23 cellular contexts compared by ENCODE assay signal in the genomic region with DNA sequence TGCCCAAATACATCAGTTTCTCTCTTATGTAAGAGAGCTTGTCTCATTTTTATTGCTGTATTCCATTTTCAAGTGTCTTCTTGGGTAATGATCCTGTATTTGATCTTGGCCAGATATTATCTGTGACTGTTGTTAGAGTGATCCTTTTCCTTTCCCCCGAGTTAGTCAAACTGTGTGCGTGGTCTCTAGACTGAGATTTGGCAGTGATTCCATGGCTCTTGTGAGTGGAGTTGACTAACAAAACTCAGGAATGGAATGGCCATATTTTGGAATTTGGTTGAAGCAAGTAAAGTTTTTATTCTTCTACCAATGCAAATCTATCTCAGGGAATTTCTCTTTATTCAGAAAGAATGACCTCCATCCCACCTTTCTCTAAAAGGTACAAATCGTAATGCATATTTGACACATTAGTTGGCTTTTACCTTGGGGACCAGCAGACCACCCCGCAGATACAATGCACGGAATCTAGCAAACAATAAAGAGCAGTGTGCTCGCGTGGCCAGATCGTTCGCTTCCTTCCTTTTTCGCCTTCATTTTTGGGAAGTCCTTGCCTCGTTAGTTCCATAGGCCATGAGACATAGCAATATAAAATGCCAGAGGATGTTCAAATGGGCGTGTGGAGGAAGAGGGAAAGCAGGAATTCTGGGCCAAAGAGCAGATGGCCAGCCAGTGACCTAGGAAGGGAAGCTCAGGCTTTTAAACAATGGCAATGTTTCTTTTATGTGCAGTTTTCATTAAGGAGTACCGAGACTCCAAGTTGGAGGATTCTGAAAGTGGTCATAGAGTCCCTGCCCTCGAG. TPM values are rescaled to one million over a fixed set of nuclear protein-coding genes. Genes with fewer than 3 reads are reported as not detected.
DNase-seq lines count a peak whose midpoint lies in the region; ATAC-seq, FAIRE-seq and TF ChIP-seq lines count a peak whose summit lies in the region.
"Had no signal": no experiment of that assay in that cellular context is flagged by ENCODE, and none has a peak within 500 bp of the region (broad histone marks: within the 10 kb centered on the region; RNA-seq: fewer than 3 reads in every experiment).

No MANE protein-coding gene starts in this region.

- TF ChIP-seq POLR2A in HepG2 (IDR thresholded peaks at IDR 0.05; ENCODE audit: insufficient read depth in 1 of 2, low read depth in 2 of 2, low read length in 2 of 2) (no peak), esophagus muscularis mucosa (IDR thresholded peaks at IDR 0.05; ENCODE audit: low read depth) (no peak)

- H3K9me3 Mint-ChIP-seq in neural crest cell = no peaks in the 10 kb centered on the region
- H3K9me3 Mint-ChIP-seq: CD4-positive, CD25-positive, alpha-beta regulatory T cell; T-helper 1 cell treated with Interleukin-12 subunit alpha and Interleukin-12 subunit beta and Interleukin-4 antibody, amounts not matched to agents 30 μg/mL and 1 μg/mL, for 36 hours had no signal

- no peak overlapping the region for H3K4me2 ChIP-seq in HepG2 (ENCODE audit: low read depth, low read length)

- H3K4me3 ChIP-seq in liver (ENCODE audit: low read depth in 1 of 3, low read length in 3 of 3) (no peak overlapping the region), HepG2 (replicated peaks in 1 of 3; ENCODE audit: insufficient read depth in 1 of 3, low read depth in 2 of 3, low read length in 3 of 3) (no peak overlapping the region), esophagus muscularis mucosa (no peak overlapping the region)
- H3K4me3 ChIP-seq: MG63, right atrium auricular region had no signal

- H3K27ac ChIP-seq in liver (ENCODE audit: low read depth in 1 of 2, low read length in 2 of 2) = peak overlapping the region in 1 of 2 donors; percentile 7
- H3K27ac ChIP-seq in HepG2 (ENCODE audit: extremely low read length, insufficient read depth, low read length) = no peak overlapping the region
- H3K27ac ChIP-seq in esophagus muscularis mucosa (replicated peaks in 1 of 4) = peak overlapping the region in 3 of 4 donors; percentile 32 to 71 (median 46)
- H3K27ac ChIP-seq: right atrium auricular region, WERI-Rb-1 had no signal

- no peaks in the 10 kb centered on the region for H3K9me3 ChIP-seq in liver (ENCODE audit: control insufficient read depth in 4 of 4, low read length in 3 of 4)
- no peaks in the 10 kb centered on the region for H3K9me3 ChIP-seq in HepG2 (ENCODE audit: low read length)
- no peaks in the 10 kb centered on the region for H3K9me3 ChIP-seq in esophagus muscularis mucosa
- H3K9me3 ChIP-seq: MG63, right atrium auricular region had no signal

- H2AFZ ChIP-seq in HepG2 (ENCODE audit: low read length) = no peak overlapping the region

- POLR2A ChIA-PET in HepG2 (lab: Yijun Ruan, JAX) = no interaction called here

- H3K27me3 Mint-ChIP-seq in neural crest cell (ENCODE audit: low read depth) = no peaks in the 10 kb centered on the region
- H3K27me3 Mint-ChIP-seq: CD4-positive, CD25-positive, alpha-beta regulatory T cell had no signal

- no TSS peak for BruUV-seq in HepG2 (replicated peaks; lab: Mats Ljungman, UMichigan)

- no peaks in the 10 kb centered on the region for H3K36me3 Mint-ChIP-seq in neural crest cell (ENCODE audit: low read depth)

- TF ChIP-seq CTCF in liver (IDR thresholded peaks at IDR 0.05; ENCODE audit: low read depth, low read length, missing input control) (no peak), HepG2 (CRISPR knock-in tag; IDR thresholded peaks at IDR 0.05) (no peak), esophagus muscularis mucosa (IDR thresholded peaks at IDR 0.05) (no peak), neural crest cell (conservative IDR thresholded peaks at IDR 0.05) (no peak)

- ATAC-seq in HepG2 (no peak), esophagus mucosa (no peak)
- ATAC-seq: HCT116 had no signal

- H4K20me1 ChIP-seq in HepG2 (ENCODE audit: insufficient read depth, low read length) = no peaks in the 10 kb centered on the region

- H3K27me3 ChIP-seq in liver (ENCODE audit: control insufficient read depth in 4 of 4, insufficient read depth in 4 of 4, low read length in 3 of 4) (no peaks in the 10 kb centered on the region), HepG2 (ENCODE audit: control insufficient read depth in 1 of 2, insufficient read depth in 2 of 2, low read length in 2 of 2) (no peaks in the 10 kb centered on the region), esophagus muscularis mucosa (no peaks in the 10 kb centered on the region)
- H3K27me3 ChIP-seq: MG63, right atrium auricular region had no signal

- H3K36me3 ChIP-seq in liver (ENCODE audit: control insufficient read depth in 4 of 4, insufficient read depth in 3 of 4, low read depth in 1 of 4, low read length in 3 of 4) (peaks cover 0 to 2% (median 0%) of the 10 kb centered on the region in 4 donors), HepG2 (replicated peaks in 1 of 2; ENCODE audit: control insufficient read depth in 1 of 2, insufficient read depth in 2 of 2, low read length in 2 of 2) (no peaks in the 10 kb centered on the region), esophagus muscularis mucosa (no peaks in the 10 kb centered on the region)
- H3K36me3 ChIP-seq: MG63, right atrium auricular region, WERI-Rb-1 had no signal

- 74% methylated on average over 14 of the region's 14 CpGs for WGBS in liver
- WGBS in HepG2 (ENCODE audit: low lambda C conversion rate) = 80% methylated on average over 14 of the region's 14 CpGs
- 68% methylated on average over 14 of the region's 14 CpGs for WGBS in esophagus muscularis mucosa

- peaks cover 38% of the 10 kb centered on the region for H3K4me1 Mint-ChIP-seq in neural crest cell

- H3K9ac ChIP-seq in liver (ENCODE audit: low read depth in 1 of 2, low read length in 2 of 2) = no peak overlapping the region
- no peak overlapping the region for H3K9ac ChIP-seq in HepG2 (ENCODE audit: insufficient read depth, low read depth, low read length)

- CTCF ChIA-PET in HepG2 (lab: Yijun Ruan, JAX; ENCODE audit: low intra/inter-chr PET ratio, low total read pairs) = no interaction called here

- TF ChIP-seq EP300 in HepG2 (IDR thresholded peaks at IDR 0.05; ENCODE audit: low read depth in 2 of 2, low read length in 2 of 2) (no peak), HepG2 (CRISPR knock-in tag; IDR thresholded peaks at IDR 0.05; ENCODE audit: borderline replicate concordance) (no peak), esophagus muscularis mucosa (IDR thresholded peaks at IDR 0.05) (no peak)

- intact Hi-C loops in HepG2 (cut with micrococcal nuclease; ENCODE audit: unreplicated experiment) = no loop called here
- intact Hi-C loops in esophagus muscularis mucosa (cut with DNase I) = no loop called here

- peaks cover 0 to 8% (median 4%) of the 10 kb centered on the region in 4 donors for H3K4me1 ChIP-seq in liver (ENCODE audit: control insufficient read depth in 4 of 4, insufficient read depth in 4 of 4, low read length in 3 of 4)
- H3K4me1 ChIP-seq in HepG2 (ENCODE audit: insufficient read depth, low read length) = 0 out of 2 replicates have a peak, but pooled peaks cover 6% of the 10 kb centered on the region
- peaks cover 77 to 100% (median 97%) of the 10 kb centered on the region in 4 donors for H3K4me1 ChIP-seq in esophagus muscularis mucosa

- in situ Hi-C loops in HepG2 (cut with HindIII; ENCODE audit: extremely low pct_ligation_motif_present, low pct_unique_long_range_greater_than_20kb) (no loop called here), ACHN (cut with HindIII; ENCODE audit: low pct_ligation_motif_present, low pct_unique_long_range_greater_than_20kb, low sequenced_read_pairs) (no loop called here)

- no peak for FAIRE-seq in HepG2 (lab: Jason Lieb, UNC)
- FAIRE-seq: frontal cortex, G401.6 had no signal

- H3K4me3 Mint-ChIP-seq in neural crest cell = no peak overlapping the region
- H3K4me3 Mint-ChIP-seq: CD4-positive, CD25-positive, alpha-beta regulatory T cell; T-helper 1 cell treated with Interleukin-12 subunit alpha and Interleukin-12 subunit beta and Interleukin-4 antibody, amounts not matched to agents 30 μg/mL and 1 μg/mL, for 36 hours had no signal

- peak overlapping the region; percentile 58 for H3K27ac Mint-ChIP-seq in neural crest cell (ENCODE audit: unreplicated experiment)
- H3K27ac Mint-ChIP-seq: T-helper 1 cell treated with Interleukin-12 subunit alpha and Interleukin-12 subunit beta and Interleukin-4 antibody, amounts not matched to agents 30 μg/mL and 1 μg/mL, for 36 hours had no signal

- no peak for DNase-seq in HepG2 (ENCODE audit: low spot score)
- no peak for DNase-seq in esophagus muscularis mucosa (ENCODE audit: extremely low spot score)
- no peak for DNase-seq in neural crest cell (ENCODE audit: low read depth, low spot score)
- DNase-seq in ACHN = no peak
- DNase-seq in germinal center (ENCODE audit: low spot score) = no peak
- no peak for DNase-seq in pons (ENCODE audit: low spot score)
- DNase-seq: activated CD4-positive, alpha-beta T cell treated with anti-CD3 and anti-CD28 coated beads, Interleukin-2, amount 50 U/mL, for 4 hours; activated naive CD4-positive, alpha-beta T cell; CD4-positive, CD25-positive, alpha-beta regulatory T cell; DMS 273 treated with DMSO at 0.1 percent for 48 hours; MG63; NCI-H82; OCI-M1; SIG-M5; stimulated activated naive CD4-positive, alpha-beta T cell; WERI-Rb-1 had no signal

- TF ChIP-seq RAD21 in liver (IDR thresholded peaks at IDR 0.05) (peak in 1 of 2 donors; percentile 23), HepG2 (CRISPR knock-in tag; IDR thresholded peaks at IDR 0.05) (no peak)

- no peaks in the 10 kb centered on the region for H3K79me2 ChIP-seq in HepG2 (ENCODE audit: insufficient read depth, low read length)

RNA-seq across cellular contexts. Expression of gene ETV6, which starts 24.4 kb away (rescaled TPM):
- 1 to 10 TPM; 4.4 to 6.2 TPM for total RNA-seq in liver
- 1 to 10 TPM; 2.0 to 2.6 TPM for polyA plus RNA-seq in liver
- 2.2 and 2.8 TPM in 2 replicates for total RNA-seq in HepG2 (2016; rRNA removed; fragmentation: Illumina TruSeq; extraction: Trizol)
- 1.0 and 1.2 TPM in 2 replicates for total RNA-seq in HepG2 (2016; cell fraction: cytosol; rRNA removed; fragmentation: Illumina TruSeq; extraction: Trizol; ENCODE audit: low read depth)
- 1.8 and 2.5 TPM in 2 replicates for total RNA-seq in HepG2 (2016; cell fraction: insoluble cytoplasmic fraction; rRNA removed; fragmentation: Illumina TruSeq; extraction: Trizol)
- 2.9 and 3.4 TPM in 2 replicates for total RNA-seq in HepG2 (2016; cell fraction: membrane; rRNA removed; fragmentation: Illumina TruSeq; extraction: Trizol)
- 3.9 and 4.2 TPM in 2 replicates for total RNA-seq in HepG2 (2016; cell fraction: nucleus; rRNA removed; fragmentation: Illumina TruSeq; extraction: Trizol)
- polyA plus RNA-seq in HepG2 (2011; rRNA removed) = 3.0 and 3.3 TPM in 2 replicates
- 1.9 and 2.1 TPM in 2 replicates for polyA plus RNA-seq in HepG2 (2011; cell fraction: cytosol; rRNA removed)
- polyA plus RNA-seq in HepG2 (2011; cell fraction: nucleus; rRNA removed) = 3.5 and 4.3 TPM in 2 replicates
- 1.8 and 2.6 TPM in 2 replicates for polyA plus RNA-seq in HepG2 (2012)
- polyA plus RNA-seq in HepG2 (2016; cell fraction: cytosol; fragmentation: Illumina TruSeq; extraction: Trizol; ENCODE audit: low read depth) = 1.1 and 1.2 TPM in 2 replicates
- 2.7 and 3.6 TPM in 2 replicates for polyA plus RNA-seq in HepG2 (2016; cell fraction: insoluble cytoplasmic fraction; fragmentation: Illumina TruSeq; extraction: Trizol; ENCODE audit: low read depth)
- 2.5 and 3.2 TPM in 2 replicates for polyA plus RNA-seq in HepG2 (2016; cell fraction: membrane; fragmentation: Illumina TruSeq; extraction: Trizol; ENCODE audit: low read depth)
- 4.6 and 5.1 TPM in 2 replicates for polyA plus RNA-seq in HepG2 (2016; cell fraction: nucleus; fragmentation: Illumina TruSeq; extraction: Trizol; ENCODE audit: insufficient read depth, low read depth)
- polyA minus RNA-seq in HepG2 (2011; rRNA and poly(A)+ RNA removed; ENCODE audit: low replicate concordance) = 7.0 and 9.1 TPM in 2 replicates
- polyA minus RNA-seq in HepG2 (2011; cell fraction: cytosol; rRNA and poly(A)+ RNA removed) = 3.4 and 4.0 TPM in 2 replicates
- polyA minus RNA-seq in HepG2 (2011; cell fraction: nucleus; rRNA and poly(A)+ RNA removed) = 8.1 and 12.8 TPM in 2 replicates
- total RNA-seq in esophagus muscularis mucosa = 10 to 100 TPM; 22.4 to 29.6 (median 25.3) TPM
- 16.1 and 18.7 TPM in 2 replicates for total RNA-seq in neural crest cell
- total RNA-seq in esophagus mucosa = 23.4 TPM
